ENCODE assay signal across 8 cellular contexts in the genomic region with DNA sequence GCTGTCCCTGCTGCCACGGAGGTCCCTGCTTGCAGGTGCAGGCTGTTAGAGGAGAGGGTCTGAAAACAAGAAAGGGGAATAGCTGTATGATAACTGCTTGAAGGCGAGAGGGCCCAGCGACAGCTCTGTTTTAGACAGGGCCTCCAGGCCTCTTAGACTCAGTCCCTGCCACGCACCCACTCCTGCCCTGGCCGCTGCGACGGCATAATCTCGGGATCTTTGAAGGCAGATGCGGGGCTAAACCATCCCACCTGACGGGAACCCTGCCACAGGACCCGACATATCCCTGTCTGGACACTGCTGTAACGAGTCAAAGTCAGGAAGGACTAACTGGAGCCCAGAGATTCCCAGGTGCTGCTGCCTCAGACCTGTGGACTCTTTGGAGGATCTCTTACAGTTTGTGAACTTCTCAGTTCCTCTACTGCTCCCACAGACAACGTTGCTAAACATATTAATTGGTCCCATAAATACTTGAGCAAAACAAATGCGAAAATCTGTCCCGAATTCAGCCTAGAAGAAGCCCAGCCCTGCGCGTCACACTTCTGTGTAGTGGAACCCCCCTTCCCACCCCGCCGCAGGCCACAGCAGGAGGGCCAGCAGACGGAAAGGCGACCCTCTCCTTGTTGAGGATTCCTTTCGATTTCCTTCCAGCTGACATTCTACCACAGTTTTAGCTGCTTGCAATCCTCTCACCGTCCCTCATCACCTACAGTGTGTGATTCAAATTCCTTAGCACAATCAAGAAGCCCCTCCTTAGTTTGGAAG. TPM values are rescaled to one million over a fixed set of nuclear protein-coding genes. Genes with fewer than 3 reads are reported as not detected.
DNase-seq lines count a peak whose midpoint lies in the region; ATAC-seq and TF ChIP-seq lines count a peak whose summit lies in the region.

No MANE protein-coding gene starts in this region.

- no peaks in the 10 kb centered on the region for H3K9me3 Mint-ChIP-seq in memory B cell

- peaks cover 90% of the 10 kb centered on the region for H3K79me2 ChIP-seq in DND-41 (ENCODE audit: insufficient read depth, low read length)

- intact Hi-C loops in colonic mucosa (cut with DNase I) = no loop called here

- peaks cover 47% of the 10 kb centered on the region for H3K4me1 ChIP-seq in DND-41 (ENCODE audit: insufficient read depth, low read length)
- peaks cover 22% of the 10 kb centered on the region for H3K4me1 ChIP-seq in colonic mucosa
- H3K4me1 ChIP-seq in urinary bladder (ENCODE audit: insufficient read depth) = peaks cover 4% of the 10 kb centered on the region

- TF ChIP-seq CTCF in DND-41 (IDR thresholded peaks at IDR 0.05; ENCODE audit: borderline replicate concordance, extremely low read depth, low read length, poor library complexity, severe bottlenecking) (no peak), colonic mucosa (IDR thresholded peaks at IDR 0.05) (no peak)

- peak overlapping the region; percentile 86 for H3K4me2 ChIP-seq in DND-41 (ENCODE audit: insufficient read depth, low read length)

- H3K9me3 ChIP-seq in DND-41 (ENCODE audit: insufficient read depth, low read length, severe bottlenecking) (no peaks in the 10 kb centered on the region), colonic mucosa (no peaks in the 10 kb centered on the region)

- no peaks in the 10 kb centered on the region for H3K27me3 Mint-ChIP-seq in memory B cell

- H2AFZ ChIP-seq in DND-41 (ENCODE audit: low read depth, low read length) = peak overlapping the region; percentile 90

- H4K20me1 ChIP-seq in DND-41 (ENCODE audit: insufficient read depth, low read length) = peaks cover 45% of the 10 kb centered on the region

- peak overlapping the region; percentile 88 to 99 for H3K4me3 ChIP-seq in DND-41 (ENCODE audit: low read depth in 1 of 2, low read length in 2 of 2)
- H3K4me3 ChIP-seq in colonic mucosa = peak overlapping the region; percentile 97
- H3K4me3 ChIP-seq in urinary bladder (ENCODE audit: low read depth, low read length) = peak overlapping the region; percentile 98

- H3K36me3 Mint-ChIP-seq in memory B cell = peaks cover 5% of the 10 kb centered on the region

- peak; percentile 6; the same call in 2 of the 3 replicates for ATAC-seq in DND-41 (ENCODE audit: insufficient read depth, low read depth)
- ATAC-seq in GM21576 (IDR thresholded peaks at IDR 0.05; ENCODE audit: unreplicated experiment) = peak; percentile 15
- ATAC-seq in memory B cell (ENCODE audit: low read depth) = peak; percentile 3
- ATAC-seq in HG02970 (IDR thresholded peaks at IDR 0.05; ENCODE audit: low FRiP score, unreplicated experiment) = no peak

- H3K27ac ChIP-seq in DND-41 (ENCODE audit: low read length) (peak overlapping the region; percentile 78), colonic mucosa (peak overlapping the region; percentile 90), urinary bladder (ENCODE audit: low read depth) (peak overlapping the region; percentile 98)

- peaks cover 43% of the 10 kb centered on the region for H3K36me3 ChIP-seq in DND-41 (ENCODE audit: insufficient read depth, low read length)
- H3K36me3 ChIP-seq in colonic mucosa = no peaks in the 10 kb centered on the region
- H3K36me3 ChIP-seq in urinary bladder (ENCODE audit: insufficient read depth) = no peaks in the 10 kb centered on the region

- H3K4me3 Mint-ChIP-seq in memory B cell = peak overlapping the region; percentile 95

- peak overlapping the region; percentile 52 for H3K27ac Mint-ChIP-seq in memory B cell

- H3K27me3 ChIP-seq in DND-41 (ENCODE audit: insufficient read depth, low read length, poor library complexity) (no peaks in the 10 kb centered on the region), colonic mucosa (no peaks in the 10 kb centered on the region)

- H3K4me1 Mint-ChIP-seq in memory B cell = peaks cover 20% of the 10 kb centered on the region

- peak overlapping the region; percentile 98 for H3K9ac ChIP-seq in DND-41 (ENCODE audit: low read depth, low read length)
- peak overlapping the region; percentile 77 to 95 for H3K9ac ChIP-seq in colonic mucosa (ENCODE audit: low read depth in 2 of 2, low read length in 2 of 2)

- 9% methylated on average over 23 of the region's 23 CpGs for WGBS in urinary bladder

- peak; percentile 41 for DNase-seq in DND-41
- peak; percentile 15 for DNase-seq in M059J (ENCODE audit: low read depth)
- DNase-seq in colonic mucosa = no peak
- peak in 1 of 2 donors; percentile 5 for DNase-seq in memory B cell (ENCODE audit: low spot score in 2 of 2)
- no peak for DNase-seq in SKM-1 treated with dmso at 0.1 percent for 144 hours (lab: John Stamatoyannopoulos, UW; ENCODE audit: unreplicated experiment)

RNA-seq across cellular contexts. Expression of a gene that starts 1.0 kb away (rescaled TPM):
- total RNA-seq in M059J (2014; rRNA removed; shearing (Covaris generic)) = 29.9 and 33.9 TPM in 2 replicates
- total RNA-seq in colonic mucosa (10 to 100 TPM; 28.6 to 44.8 TPM), urinary bladder (6.6 TPM)
- 24.7 TPM for polyA plus RNA-seq in urinary bladder

RNA-seq across cellular contexts. Expression of a gene that starts 38.3 kb away (rescaled TPM):
- total RNA-seq in M059J (2014; rRNA removed; shearing (Covaris generic)) = 1.7 and 2.5 TPM in 2 replicates
- total RNA-seq in colonic mucosa (1 to 10 TPM; 1.8 to 5.2 TPM), urinary bladder (2.1 TPM)
- 9.8 TPM for polyA plus RNA-seq in urinary bladder

Comparison
In these comparisons a context has a peak if more than half of its experiments do, and no peak if none do; other contexts are left out.
1. DNase-seq: peak in DND-41 (single experiment) and M059J (single experiment); none in colonic mucosa (single experiment) and SKM-1 treated with dmso at 0.1 percent for 144 hours (single experiment).
2. Peak in every context shown above with its lines, with median percentiles within 50 percentile points of each other: H3K27ac ChIP-seq and H3K4me3 ChIP-seq.